1 cellular context compared by ENCODE assay signal in genomic region chr7:131537581-131537980, GRCh38.
TF ChIP-seq lines count a peak whose summit lies in the region.

No MANE protein-coding gene starts in this region.

TF ChIP-seq in SK-N-SH, 30 proteins besides CTCF, POLR2A, EP300 and RAD21:
- TF ChIP-seq CHD2 (IDR thresholded peaks at IDR 0.05; ENCODE audit: low read length, partially characterized antibody) (peak; percentile 11), ELF1 (IDR thresholded peaks at IDR 0.05) (no peak), JUND (IDR thresholded peaks at IDR 0.05) (no peak), RCOR1 (IDR thresholded peaks at IDR 0.05; ENCODE audit: low read length) (0 out of 2 replicates have a peak, but pooled peaks have one; percentile 34), SIN3A (IDR thresholded peaks at IDR 0.05; ENCODE audit: borderline replicate concordance, low read depth, low read length) (0 out of 2 replicates have a peak, but pooled peaks have one; percentile 1), TCF12 (IDR thresholded peaks at IDR 0.05) (peak; percentile 65; the same call in 1 of the 2 replicates)
- TF ChIP-seq, protein P1, sequence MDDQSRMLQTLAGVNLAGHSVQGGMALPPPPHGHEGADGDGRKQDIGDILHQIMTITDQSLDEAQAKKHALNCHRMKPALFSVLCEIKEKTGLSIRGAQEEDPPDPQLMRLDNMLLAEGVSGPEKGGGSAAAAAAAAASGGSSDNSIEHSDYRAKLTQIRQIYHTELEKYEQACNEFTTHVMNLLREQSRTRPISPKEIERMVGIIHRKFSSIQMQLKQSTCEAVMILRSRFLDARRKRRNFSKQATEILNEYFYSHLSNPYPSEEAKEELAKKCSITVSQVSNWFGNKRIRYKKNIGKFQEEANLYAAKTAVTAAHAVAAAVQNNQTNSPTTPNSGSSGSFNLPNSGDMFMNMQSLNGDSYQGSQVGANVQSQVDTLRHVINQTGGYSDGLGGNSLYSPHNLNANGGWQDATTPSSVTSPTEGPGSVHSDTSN (IDR thresholded peaks at IDR 0.05), result 0 out of 2 replicates have a peak, but pooled peaks have one; percentile 3
